ENCODE assay signal across 8 cellular contexts in genomic region chr1:18951818-18952391, GRCh38. TPM values are rescaled to one million over a fixed set of nuclear protein-coding genes. Genes with fewer than 3 reads are reported as not detected.
DNase-seq lines count a peak whose midpoint lies in the region; ATAC-seq and TF ChIP-seq lines count a peak whose summit lies in the region.

No MANE protein-coding gene starts in this region.

- H3K36me3 ChIP-seq in skeletal muscle satellite cell (ENCODE audit: insufficient read depth, low read length), result no peaks in the 10 kb centered on the region

- peak overlapping the region; percentile 87 for H3K4me2 ChIP-seq in skeletal muscle satellite cell (ENCODE audit: low read length)

- peaks cover 70% of the 10 kb centered on the region for H3K4me1 ChIP-seq in skeletal muscle satellite cell (ENCODE audit: control insufficient read depth, insufficient read depth, low read length)

- DNase-seq in GM10248 (ENCODE audit: extremely low spot score) (peak; percentile 82), activated B cell treated with CpG ODN at 0.5 μM for 24 hours (peak; percentile 62), NCI-H345 (lab: John Stamatoyannopoulos, UW) (no peak), NCI-H2196 (lab: John Stamatoyannopoulos, UW; ENCODE audit: unreplicated experiment) (no peak), putamen (ENCODE audit: low spot score) (no peak)
- peak; percentile 91 for DNase-seq in central memory CD4-positive, alpha-beta T cell

- H3K27ac Mint-ChIP-seq in activated B cell treated with CpG ODN at 0.5 μM for 24 hours, result peak overlapping the region; percentile 98

- CTCF ChIA-PET in GM10248 (lab: Yijun Ruan, JAX), result interaction anchor here (1.2 to 4.8 kb wide), 8 partner anchors 9 to 68 kb away, joined by 3 to 34 read pairs (median 5); no protein-coding TSS in a partner anchor
- CTCF ChIA-PET in activated B cell treated with CpG ODN at 0.5 μM for 24 hours (lab: Charles Lee), result interaction anchor here (1.1 to 12.1 kb wide), 7 partner anchors 11 to 42 kb away, joined by 3 to 190 read pairs (median 7); no protein-coding TSS in a partner anchor

- H3K27me3 Mint-ChIP-seq in activated B cell treated with CpG ODN at 0.5 μM for 24 hours, result no peaks in the 10 kb centered on the region

- H3K36me3 Mint-ChIP-seq in activated B cell treated with CpG ODN at 0.5 μM for 24 hours (ENCODE audit: low read depth), result no peaks in the 10 kb centered on the region

- TF ChIP-seq CTCF in GM10248 (IDR thresholded peaks at IDR 0.05; ENCODE audit: control extremely low read depth, extremely low read depth, low read depth, missing control alignments), result no peak
- TF ChIP-seq CTCF in activated B cell treated with CpG ODN at 0.5 μM for 24 hours (IDR thresholded peaks at IDR 0.05), result no peak

- no peaks in the 10 kb centered on the region for H3K27me3 ChIP-seq in skeletal muscle satellite cell (ENCODE audit: control insufficient read depth, insufficient read depth, low read length)

- peak; percentile 47 for ATAC-seq in HG02938 (IDR thresholded peaks at IDR 0.05; ENCODE audit: unreplicated experiment)
- peak; percentile 53 for ATAC-seq in activated B cell treated with CpG ODN at 0.5 μM for 24 hours (ENCODE audit: low read depth)

- POLR2A ChIA-PET in GM10248 (lab: Yijun Ruan, JAX) (interaction anchor here (2.0 kb wide), 1 partner anchor 25 kb away, joined by 13 read pairs; no protein-coding TSS in a partner anchor), activated B cell treated with CpG ODN at 0.5 μM for 24 hours (lab: Charles Lee) (interaction anchor here (0.5 to 5.1 kb wide), 10 partner anchors 9 to 1501 kb away, joined by 3 to 89 read pairs (median 4); partner anchors contain the start of gene ALDH4A1)

- peaks cover 85% of the 10 kb centered on the region for H3K4me1 Mint-ChIP-seq in activated B cell treated with CpG ODN at 0.5 μM for 24 hours

- intact Hi-C loops in activated B cell treated with CpG ODN at 0.5 μM for 24 hours (cut with micrococcal nuclease), result loop anchor here (1.0 kb wide), 2 partner anchors 26 to 50 kb away; partner anchors contain the start of gene ALDH4A1

- no peaks in the 10 kb centered on the region for H3K9me3 ChIP-seq in skeletal muscle satellite cell (replicated peaks; ENCODE audit: low read length)

- H3K4me3 Mint-ChIP-seq in activated B cell treated with CpG ODN at 0.5 μM for 24 hours, result peak overlapping the region; percentile 82

- no peaks in the 10 kb centered on the region for H3K9me3 Mint-ChIP-seq in activated B cell treated with CpG ODN at 0.5 μM for 24 hours

- H3K9ac ChIP-seq in skeletal muscle satellite cell (ENCODE audit: low read depth, low read length), result peak overlapping the region; percentile 87

- no peak overlapping the region for H3K4me3 ChIP-seq in skeletal muscle satellite cell (ENCODE audit: low read length)

RNA-seq across cellular contexts. Expression of gene IFFO2, which starts 4.6 kb away (rescaled TPM):
- 13.0 and 13.6 TPM in 2 replicates for total RNA-seq in activated B cell treated with CpG ODN at 0.5 μM for 24 hours
- total RNA-seq in skeletal muscle satellite cell (2012; rRNA removed), result 6.3 and 9.0 TPM in 2 replicates

RNA-seq across cellular contexts. Expression of gene ALDH4A1, which starts 49.5 kb away (rescaled TPM):
- 6.5 and 7.1 TPM in 2 replicates for total RNA-seq in activated B cell treated with CpG ODN at 0.5 μM for 24 hours
- 7.0 and 8.1 TPM in 2 replicates for total RNA-seq in skeletal muscle satellite cell (2012; rRNA removed)

Comparison
In these comparisons a context has a peak if more than half of its experiments do, and no peak if none do; other contexts are left out.
1. DNase-seq: peak in GM10248 (single experiment), activated B cell treated with CpG ODN at 0.5 μM for 24 hours (single experiment) and central memory CD4-positive, alpha-beta T cell (single experiment); none in NCI-H345 (single experiment), NCI-H2196 (single experiment) and putamen (single experiment).